In genomic region chr7:155489862-155490696, GRCh38 we compare ENCODE assay signal across 8 cellular contexts. TPM values are rescaled to one million over a fixed set of nuclear protein-coding genes. Genes with fewer than 3 reads are reported as not detected.
DNase-seq lines count a peak whose midpoint lies in the region; FAIRE-seq and TF ChIP-seq lines count a peak whose summit lies in the region.

No MANE protein-coding gene starts in this region.

- H3K36me3 ChIP-seq in ACC112 (ENCODE audit: insufficient read depth, low read length) (no peaks in the 10 kb centered on the region), SJCRH30 (no peaks in the 10 kb centered on the region), left ventricle myocardium inferior (no peaks in the 10 kb centered on the region), small intestine (ENCODE audit: control insufficient read depth in 2 of 2, insufficient read depth in 2 of 2, low read length in 2 of 2) (no peaks in the 10 kb centered on the region)

- no peaks in the 10 kb centered on the region for H3K9me3 ChIP-seq in SJCRH30 (replicated peaks)
- H3K9me3 ChIP-seq in left ventricle myocardium inferior (replicated peaks): no peaks in the 10 kb centered on the region
- no peaks in the 10 kb centered on the region for H3K9me3 ChIP-seq in small intestine (ENCODE audit: control insufficient read depth, low read depth)

- H3K27me3 ChIP-seq in ACC112 (ENCODE audit: insufficient read depth, low read length) (peaks cover 45% of the 10 kb centered on the region), SJCRH30 (peaks cover 42% of the 10 kb centered on the region), left ventricle myocardium inferior (ENCODE audit: low read depth) (peaks cover 96% of the 10 kb centered on the region), small intestine (ENCODE audit: control insufficient read depth in 2 of 2, insufficient read depth in 2 of 2, low read length in 2 of 2) (peaks cover 0 to 5% of the 10 kb centered on the region in 2 donors)

- no peaks in the 10 kb centered on the region for H3K79me2 ChIP-seq in ACC112 (ENCODE audit: control insufficient read depth, insufficient read depth, low read length, unreplicated experiment)

- no peak for TF ChIP-seq CTCF in left ventricle myocardium inferior (IDR thresholded peaks at IDR 0.05; ENCODE audit: borderline replicate concordance)

- H3K4me3 ChIP-seq in ACC112 (ENCODE audit: low read depth, low read length): peak overlapping the region; percentile 45
- H3K4me3 ChIP-seq in SJCRH30: peak overlapping the region; percentile 12; the same call in 1 of the 2 replicates
- H3K4me3 ChIP-seq in left ventricle myocardium inferior: peak overlapping the region; percentile 59
- peak overlapping the region in 1 of 2 donors; percentile 42 for H3K4me3 ChIP-seq in small intestine (ENCODE audit: low read depth in 1 of 2, low read length in 2 of 2)

- WGBS in small intestine, 3 donors: 34 to 50% (median 49%) methylated on average over 28 to 32 of the region's 32 CpGs

- intact Hi-C loops in left ventricle myocardium inferior (cut with micrococcal nuclease): no loop called here
- intact Hi-C loops in posterior cingulate gyrus (cut with DNase I): no loop called here

- FAIRE-seq in GM19239 (lab: Jason Lieb, UNC) (peak; percentile 14), small intestine (lab: Jason Lieb, UNC) (no peak)

- no peak overlapping the region for H2AFZ ChIP-seq in ACC112 (ENCODE audit: low read length, unreplicated experiment)

- no peak for DNase-seq in GM19239 (ENCODE audit: insufficient read length, low spot score)
- DNase-seq in SJCRH30: no peak
- DNase-seq in left ventricle myocardium inferior: no peak
- DNase-seq in small intestine: peak; percentile 40
- DNase-seq in posterior cingulate gyrus: no peak
- DNase-seq in NCI-H146 (lab: John Stamatoyannopoulos, UW): no peak
- DNase-seq in activated CD4-positive, CD25-positive, alpha-beta regulatory T cell (lab: John Stamatoyannopoulos, UW): no peak

- H3K4me1 ChIP-seq in ACC112 (ENCODE audit: control insufficient read depth, insufficient read depth, low read length, unreplicated experiment): no peaks in the 10 kb centered on the region
- H3K4me1 ChIP-seq in SJCRH30: no peaks in the 10 kb centered on the region
- peaks cover 27% of the 10 kb centered on the region for H3K4me1 ChIP-seq in left ventricle myocardium inferior
- H3K4me1 ChIP-seq in small intestine (ENCODE audit: control insufficient read depth in 2 of 2, insufficient read depth in 1 of 2, low read depth in 1 of 2, low read length in 1 of 2): no peaks in the 10 kb centered on the region

- H3K27ac ChIP-seq in ACC112 (ENCODE audit: low read depth, low read length): no peak overlapping the region
- H3K27ac ChIP-seq in SJCRH30: no peak overlapping the region
- peak overlapping the region; percentile 77 for H3K27ac ChIP-seq in left ventricle myocardium inferior (replicated peaks)
- H3K27ac ChIP-seq in small intestine (ENCODE audit: low read depth in 1 of 2, low read length in 1 of 2): no peak overlapping the region

RNA-seq across cellular contexts. Expression of gene EN2, which starts 32.1 kb away (rescaled TPM):
- 0.61 and 0.81 TPM in 2 replicates for total RNA-seq in SJCRH30 (2014; rRNA removed; shearing (Covaris generic))
- 0.11 TPM for total RNA-seq in left ventricle myocardium inferior
- not detected for polyA plus RNA-seq in small intestine

RNA-seq across cellular contexts. Expression of gene CNPY1, which starts 56.3 kb away (rescaled TPM):
- not detected in 2 replicates for total RNA-seq in SJCRH30 (2014; rRNA removed; shearing (Covaris generic))
- total RNA-seq in left ventricle myocardium inferior: not detected
- polyA plus RNA-seq in small intestine: not detected
